In genomic region chr13:108425056-108425455, GRCh38 we compare ENCODE assay signal across 25 cellular contexts.
"Had no signal": no experiment of that assay in that cellular context is flagged by ENCODE, and none has a peak within 500 bp of the region (broad histone marks: within the 10 kb centered on the region; RNA-seq: fewer than 3 reads in every experiment).

No MANE protein-coding gene starts in this region.

- H3K4me1 ChIP-seq: gastrocnemius medialis, heart left ventricle, transverse colon, vagina had no signal

- ATAC-seq: activated CD8-positive, alpha-beta T cell treated with anti-CD3 and anti-CD28 coated beads for 36 hours; activated T-cell treated with anti-CD3 and anti-CD28 coated beads, Interleukin-2, amount 50 U/mL, for 4 hours; effector memory CD8-positive, alpha-beta T cell; gastrocnemius medialis; heart left ventricle; left cardiac atrium; natural killer cell; right cardiac atrium had no signal

- H3K4me3 ChIP-seq: gastrocnemius medialis, heart left ventricle, lung, transverse colon, vagina had no signal

- H3K27ac ChIP-seq: epithelial cell of prostate, gastrocnemius medialis, heart left ventricle, transverse colon, vagina, VCaP had no signal

- H3K9me3 ChIP-seq: gastrocnemius medialis, heart left ventricle, transverse colon, vagina had no signal

- H3K36me3 ChIP-seq: gastrocnemius medialis, heart left ventricle, transverse colon, vagina had no signal

- DNase-seq: activated CD8-positive, alpha-beta T cell treated with anti-CD3 and anti-CD28 coated beads for 36 hours; activated effector memory CD4-positive, alpha-beta T cell treated with anti-CD3 and anti-CD28 coated beads, Interleukin-2, amount 50 U/mL, for 16 hours; activated T-cell treated with anti-CD3 and anti-CD28 coated beads, Interleukin-2, amount 50 U/mL, for 4 hours; amniotic stem cell; dermis blood vessel endothelial cell; effector memory CD8-positive, alpha-beta T cell; gastrocnemius medialis; heart left ventricle; immature natural killer cell; left cardiac atrium; natural killer cell; occipital lobe; right cardiac atrium; small intestine; stimulated activated CD4-positive, alpha-beta T cell treated with anti-CD3 and anti-CD28 coated beads, Interleukin-4, amount 100 ng/mL, for 4 hours; stimulated activated CD8-positive, alpha-beta memory T cell treated with anti-CD3 and anti-CD28 coated beads, Interleukin-4, amount 100 ng/mL, for 48 hours; stimulated activated naive CD4-positive, alpha-beta T cell treated with Interleukin-2 at 50 U/mL for 16 hours; substantia nigra; T-helper 1 cell; T1000; transverse colon had no signal

- H3K27me3 ChIP-seq: gastrocnemius medialis, heart left ventricle, transverse colon, vagina had no signal
